In genomic region chr18:69908838-69909237, GRCh38 we compare ENCODE assay signal across 1 cellular context.
TF ChIP-seq lines count a peak whose summit lies in the region.

No MANE protein-coding gene starts in this region.

TF ChIP-seq in HepG2, 621 proteins besides CTCF, POLR2A, EP300 and RAD21 (continued from another document):
- TF ChIP-seq CREB1 (IDR thresholded peaks at IDR 0.05), result 0 out of 2 replicates have a peak, but pooled peaks have one; percentile 29
- no peak for TF ChIP-seq CREB1 (CRISPR knock-in tag; IDR thresholded peaks at IDR 0.05)
- no peak for TF ChIP-seq NFKBIZ (CRISPR knock-in tag; IDR thresholded peaks at IDR 0.05)
- no peak for TF ChIP-seq ZC3H4 (CRISPR knock-in tag; IDR thresholded peaks at IDR 0.05; ENCODE audit: borderline replicate concordance)
- TF ChIP-seq AGO1 (IDR thresholded peaks at IDR 0.05; ENCODE audit: low read depth, low read length, poor library complexity, severe bottlenecking), result no peak
- TF ChIP-seq ZMYM4 (CRISPR knock-in tag; IDR thresholded peaks at IDR 0.05), result no peak
- no peak for TF ChIP-seq LCORL (IDR thresholded peaks at IDR 0.05)
- TF ChIP-seq LCORL (CRISPR knock-in tag; IDR thresholded peaks at IDR 0.05), result no peak
- TF ChIP-seq ZNF549 (CRISPR knock-in tag; IDR thresholded peaks at IDR 0.05), result no peak
TF ChIP-seq in HepG2: peak in this region for 1.
